Comparison of ENCODE assay signal across 8 cellular contexts in genomic region chr3:51967384-51968174, GRCh38. TPM values are rescaled to one million over a fixed set of nuclear protein-coding genes. Genes with fewer than 3 reads are reported as not detected.
DNase-seq lines count a peak whose midpoint lies in the region; ATAC-seq and TF ChIP-seq lines count a peak whose summit lies in the region.

PCBP4 (minus strand) TSS chr3:51967454; CDS start chr3:51961240, 6,214 bp downstream.

- H3K4me3 Mint-ChIP-seq in HFFc6 (peak within 1 kb of the TSS; percentile 95), brain (peak within 1 kb of the TSS; percentile 92 to 97 (median 97))

- H3K27me3 Mint-ChIP-seq in HFFc6 (ENCODE audit: insufficient read depth) (no peaks in the 10 kb centered on the region; the same call in 1 of the 2 replicates), brain (peaks cover 8% of the 10 kb centered on the region)

- H3K36me3 Mint-ChIP-seq in HFFc6 (ENCODE audit: low read depth) (no peaks in the 10 kb centered on the region), brain (no peaks in the 10 kb centered on the region)

- H3K27ac Mint-ChIP-seq in HFFc6: peak within 1 kb of the TSS; percentile 85
- H3K27ac Mint-ChIP-seq in brain: peak within 1 kb of the TSS; percentile 90 to 99 (median 97)

- H3K9me3 Mint-ChIP-seq in HFFc6 (no peaks in the 10 kb centered on the region), brain (peaks cover 0 to 2% (median 0%) of the 10 kb centered on the region in 5 experiments)

- DNase-seq in GM12864 (ENCODE audit: low read depth) (no peak), HFFc6 (peak; percentile 40), RPMI8226 (peak; percentile 48), putamen (ENCODE audit: low spot score) (peak; percentile 83), KG1 (lab: John Stamatoyannopoulos, UW) (no peak)

- TF ChIP-seq CTCF in GM12864 (IDR thresholded peaks at IDR 0.05; ENCODE audit: low read depth, low read length, missing control alignments) (no peak), HFFc6 (IDR thresholded peaks at IDR 0.05) (no peak), brain (conservative IDR thresholded peaks at IDR 0.05) (no peak)

- H3K4me1 Mint-ChIP-seq in HFFc6 (ENCODE audit: low read depth) (peaks cover 27% of the 10 kb centered on the region), brain (peaks cover 80% of the 10 kb centered on the region)

- H3K4me3 ChIP-seq in GM12864 (ENCODE audit: low read depth, low read length) (peak within 1 kb of the TSS; percentile 63), iPS-11a (ENCODE audit: low read depth, low read length) (peak within 1 kb of the TSS; percentile 56)

- ATAC-seq in GM19467 (IDR thresholded peaks at IDR 0.05; ENCODE audit: unreplicated experiment): no peak

RNA-seq across cellular contexts. Expression of gene PCBP4, which starts in this region (rescaled TPM):
- 100 to 1,000 TPM in 5 of 6 experiments, 10 to 100 TPM in 1; 98.6 to 128 (median 110) TPM for total RNA-seq in HFFc6 (2021; fragmentation: NEBNext Ultra II Directional; extraction: Animal tissue kit (Norgen Biotek cat#: 25700))
- polyA plus RNA-seq in brain (ENCODE audit: insufficient read depth, low read depth, low replicate concordance): 151 TPM

Comparison
In these comparisons a context has a peak if more than half of its experiments do, and no peak if none do; other contexts are left out.
1. DNase-seq: peak in HFFc6 (single experiment), RPMI8226 (single experiment) and putamen (single experiment); none in GM12864 (single experiment) and KG1 (single experiment).